ENCODE assay signal across 21 cellular contexts in genomic region chr17:32610943-32611342, GRCh38.
"Had no signal": no experiment of that assay in that cellular context is flagged by ENCODE, and none has a peak within 500 bp of the region (broad histone marks: within the 10 kb centered on the region; RNA-seq: fewer than 3 reads in every experiment).

No MANE protein-coding gene starts in this region.

- H3K36me3 Mint-ChIP-seq: activated CD8-positive, alpha-beta memory T cell treated with anti-CD3 and anti-CD28 coated beads, Interleukin-2, amount 10 ng/mL, durations not matched to agents 7 days and 5 days; activated naive CD8-positive, alpha-beta T cell; T-cell; WTC11 had no signal

- ATAC-seq: activated CD8-positive, alpha-beta memory T cell treated with anti-CD3 and anti-CD28 coated beads, Interleukin-2, amount 10 ng/mL, durations not matched to agents 7 days and 5 days; activated T-cell treated with anti-CD3 and anti-CD28 coated beads, Interleukin-2, amount 50 U/mL, for 4 hours; activated T-helper 17 cell treated with anti-CD3 and anti-CD28 coated beads, Interleukin-2, amount 50 U/mL, for 72 hours; T-cell had no signal

- H3K27me3 Mint-ChIP-seq: activated T-helper 17 cell treated with anti-CD3 and anti-CD28 coated beads, Interleukin-2, amount 50 U/mL, for 72 hours; T-cell had no signal

- H3K9me3 Mint-ChIP-seq: activated CD4-positive, alpha-beta T cell treated with anti-CD3 and anti-CD28 coated beads, Interleukin-2, amount 10 ng/mL, durations not matched to agents 24 days and 14 days; activated naive CD4-positive, alpha-beta T cell treated with anti-CD3 and anti-CD28 coated beads for 36 hours; activated T-cell treated with anti-CD3 and anti-CD28 coated beads, Interleukin-2, amount 50 U/mL, for 4 hours; activated T-helper 17 cell treated with anti-CD3 and anti-CD28 coated beads, Interleukin-2, amount 50 U/mL, for 72 hours; T-cell had no signal

- H3K27ac Mint-ChIP-seq: activated CD4-positive, alpha-beta T cell treated with anti-CD3 and anti-CD28 coated beads, Interleukin-2, amount 10 ng/mL, durations not matched to agents 24 days and 14 days; activated CD8-positive, alpha-beta memory T cell treated with anti-CD3 and anti-CD28 coated beads, Interleukin-2, amount 10 ng/mL, durations not matched to agents 7 days and 5 days; activated naive CD4-positive, alpha-beta T cell treated with anti-CD3 and anti-CD28 coated beads for 36 hours; activated naive CD8-positive, alpha-beta T cell; activated T-helper 17 cell treated with anti-CD3 and anti-CD28 coated beads, Interleukin-2, amount 50 U/mL, for 72 hours; T-cell; WTC11 had no signal

- H3K4me3 Mint-ChIP-seq: activated CD4-positive, alpha-beta T cell treated with anti-CD3 and anti-CD28 coated beads, Interleukin-2, amount 10 ng/mL, durations not matched to agents 24 days and 14 days; activated CD8-positive, alpha-beta memory T cell treated with anti-CD3 and anti-CD28 coated beads, Interleukin-2, amount 10 ng/mL, durations not matched to agents 7 days and 5 days; activated naive CD4-positive, alpha-beta T cell treated with anti-CD3 and anti-CD28 coated beads for 36 hours; activated naive CD8-positive, alpha-beta T cell; activated T-cell treated with anti-CD3 and anti-CD28 coated beads, Interleukin-2, amount 50 U/mL, for 4 hours; activated T-helper 17 cell treated with anti-CD3 and anti-CD28 coated beads, Interleukin-2, amount 50 U/mL, for 72 hours; T-cell; WTC11 had no signal

- H3K4me1 Mint-ChIP-seq: activated T-helper 17 cell treated with anti-CD3 and anti-CD28 coated beads, Interleukin-2, amount 50 U/mL, for 72 hours had no signal

- DNase-seq: activated CD4-positive, alpha-beta T cell treated with anti-CD3 and anti-CD28 coated beads, Interleukin-2, amount 10 ng/mL, durations not matched to agents 24 days and 14 days; activated CD4-positive, alpha-beta T cell treated with anti-CD3 and anti-CD28 coated beads, Interleukin-2, amount 50 U/mL, for 48 hours; activated CD4-positive, CD25-positive, alpha-beta regulatory T cell treated with anti-CD3 and anti-CD28 coated beads, Interleukin-2, amount 50 U/mL, for 72 hours; activated CD8-positive, alpha-beta memory T cell treated with anti-CD3 and anti-CD28 coated beads, Interleukin-2, amount 10 ng/mL, durations not matched to agents 7 days and 5 days; activated gamma-delta T cell; activated naive CD4-positive, alpha-beta T cell treated with anti-CD3 and anti-CD28 coated beads for 36 hours; activated T-cell treated with anti-CD3 and anti-CD28 coated beads, Interleukin-2, amount 50 U/mL, for 4 hours; Kasumi-1; KBM-7; NCI-H1105 treated with DMSO at 0.1 percent for 48 hours; NCI-H1436 treated with DMSO at 0.1 percent for 48 hours; NCI-H187; NCI-H2081; NCI-H446; NCI-H526; PC-9; SIG-M5; T-cell had no signal
